ENCODE assay signal across 8 cellular contexts in genomic region chr19:1171755-1172352, GRCh38. TPM values are rescaled to one million over a fixed set of nuclear protein-coding genes. Genes with fewer than 3 reads are reported as not detected.
DNase-seq lines count a peak whose midpoint lies in the region; ATAC-seq and TF ChIP-seq lines count a peak whose summit lies in the region.

No MANE protein-coding gene starts in this region.

- H3K79me2 ChIP-seq in DOHH2 (ENCODE audit: control insufficient read depth, low read length) (peaks cover 69% of the 10 kb centered on the region), PC-9 (ENCODE audit: low read depth) (peaks cover 70% of the 10 kb centered on the region)

- no peak for TF ChIP-seq EP300 in esophagus muscularis mucosa (IDR thresholded peaks at IDR 0.05)

- no peaks in the 10 kb centered on the region for H4K20me1 ChIP-seq in DOHH2 (ENCODE audit: control insufficient read depth, insufficient read depth, low read depth, low read length)
- peaks cover 13% of the 10 kb centered on the region; the same call in 1 of the 2 replicates for H4K20me1 ChIP-seq in PC-9 (ENCODE audit: insufficient read depth)

- 70% methylated on average over 4 of the region's 15 CpGs for WGBS in esophagus muscularis mucosa

- no peak overlapping the region for H3K27ac ChIP-seq in DOHH2 (ENCODE audit: low read depth, low read length)
- H3K27ac ChIP-seq in PC-9: peak overlapping the region; percentile 84
- H3K27ac ChIP-seq in esophagus muscularis mucosa (replicated peaks in 1 of 4): peak overlapping the region; percentile 90 to 99 (median 95)
- H3K27ac ChIP-seq in rectal smooth muscle tissue (ENCODE audit: low read depth, low read length): peak overlapping the region; percentile 86

- no peaks in the 10 kb centered on the region for H3K27me3 ChIP-seq in DOHH2 (ENCODE audit: control insufficient read depth, low read length)
- H3K27me3 ChIP-seq in PC-9 (ENCODE audit: insufficient read depth, low read depth): no peaks in the 10 kb centered on the region
- no peaks in the 10 kb centered on the region for H3K27me3 ChIP-seq in esophagus muscularis mucosa
- H3K27me3 ChIP-seq in rectal smooth muscle tissue (ENCODE audit: control insufficient read depth, insufficient read depth, low read length): no peaks in the 10 kb centered on the region

- H3K9ac ChIP-seq in rectal smooth muscle tissue (ENCODE audit: low read length): peak overlapping the region; percentile 49

- H3K9me2 ChIP-seq in DOHH2 (replicated peaks; ENCODE audit: control insufficient read depth, low read length) (no peaks in the 10 kb centered on the region), PC-9 (ENCODE audit: insufficient read depth) (no peaks in the 10 kb centered on the region)

- H3K4me3 ChIP-seq in DOHH2 (ENCODE audit: low read length) (no peak overlapping the region), PC-9 (peak overlapping the region; percentile 78), esophagus muscularis mucosa (peak overlapping the region; percentile 82 to 97 (median 96)), rectal smooth muscle tissue (ENCODE audit: low read length) (peak overlapping the region; percentile 76)

- POLR2A ChIA-PET in PC-9 (lab: Charles Lee; ENCODE audit: unreplicated experiment): interaction anchor here (0.6 kb wide), 1 partner anchor 11 kb away, joined by 9 read pairs; no protein-coding TSS in a partner anchor

- H3K36me3 ChIP-seq in DOHH2 (ENCODE audit: control insufficient read depth, low read length): peaks cover 7% of the 10 kb centered on the region; the same call in 1 of the 2 replicates
- H3K36me3 ChIP-seq in PC-9 (ENCODE audit: low read depth): no peaks in the 10 kb centered on the region
- H3K36me3 ChIP-seq in esophagus muscularis mucosa: peaks cover 0 to 24% (median 13%) of the 10 kb centered on the region in 4 donors
- peaks cover 4% of the 10 kb centered on the region for H3K36me3 ChIP-seq in rectal smooth muscle tissue (ENCODE audit: control insufficient read depth, insufficient read depth, low read length)

- DNase-seq in PC-9 (peak in 1 of 2 experiments; percentile 63), esophagus muscularis mucosa (ENCODE audit: extremely low spot score) (no peak), DMS114 treated with DMSO at 0.1 percent for 48 hours (lab: John Stamatoyannopoulos, UW; ENCODE audit: unreplicated experiment) (no peak)
- no peak for DNase-seq in effector CD8-positive, alpha-beta T cell (lab: John Stamatoyannopoulos, UW)

- H3K9me3 ChIP-seq in DOHH2 (ENCODE audit: control insufficient read depth, insufficient read depth, low read length) (no peaks in the 10 kb centered on the region; the same call in 1 of the 2 replicates), PC-9 (ENCODE audit: insufficient read depth, low read depth) (no peaks in the 10 kb centered on the region), esophagus muscularis mucosa (no peaks in the 10 kb centered on the region)

- H3K4me2 ChIP-seq in DOHH2 (ENCODE audit: low read length) (peak overlapping the region; percentile 88), PC-9 (peak overlapping the region; percentile 99)

- H3F3A ChIP-seq in DOHH2 (ENCODE audit: control insufficient read depth, insufficient read depth) (no peaks in the 10 kb centered on the region), PC-9 (ENCODE audit: insufficient read depth, low read depth) (peaks cover 59% of the 10 kb centered on the region)

- no peak for TF ChIP-seq POLR2A in esophagus muscularis mucosa (IDR thresholded peaks at IDR 0.05; ENCODE audit: low read depth)

- peaks cover 9% of the 10 kb centered on the region for H3K4me1 ChIP-seq in DOHH2 (ENCODE audit: control insufficient read depth, low read length)
- H3K4me1 ChIP-seq in PC-9 (replicated peaks; ENCODE audit: insufficient read depth): peaks cover 48% of the 10 kb centered on the region
- peaks cover 28 to 76% (median 72%) of the 10 kb centered on the region in 4 donors for H3K4me1 ChIP-seq in esophagus muscularis mucosa
- peaks cover 33% of the 10 kb centered on the region for H3K4me1 ChIP-seq in rectal smooth muscle tissue (ENCODE audit: control insufficient read depth, insufficient read depth, low read length)

- CTCF ChIA-PET in PC-9 (lab: Charles Lee): no interaction called here

- no TSS peak for BruUV-seq in PC-9 (replicated peaks; lab: Mats Ljungman, UMichigan)

- H2AFZ ChIP-seq in PC-9: no peak overlapping the region

- intact Hi-C loops in PC-9 (cut with micrococcal nuclease; ENCODE audit: unreplicated experiment) (no loop called here), esophagus muscularis mucosa (cut with DNase I) (no loop called here)

- no peak for ATAC-seq in HG02884 (IDR thresholded peaks at IDR 0.05; ENCODE audit: unreplicated experiment)
- ATAC-seq in activated CD4-positive, CD25-positive, alpha-beta regulatory T cell treated with anti-CD3 and anti-CD28 coated beads, Interleukin-2, amount 50 U/mL, for 24 hours: no peak

- TF ChIP-seq CTCF in DOHH2 (IDR thresholded peaks at IDR 0.05; ENCODE audit: low read depth, low read length, poor library complexity, severe bottlenecking) (no peak), PC-9 (conservative IDR thresholded peaks at IDR 0.05) (no peak), esophagus muscularis mucosa (IDR thresholded peaks at IDR 0.05) (no peak)

RNA-seq across cellular contexts. Expression of gene SBNO2, which starts 2.2 kb away (rescaled TPM):
- 75.6 and 82.4 TPM in 2 replicates for total RNA-seq in PC-9 (2021)
- total RNA-seq in esophagus muscularis mucosa: 100 to 1,000 TPM in 1 of 4 donors, 10 to 100 TPM in 3; 16.2 to 141 (median 30.5) TPM

RNA-seq across cellular contexts. Expression of gene STK11, which starts 33.7 kb away (rescaled TPM):
- 53.0 and 59.5 TPM in 2 replicates for total RNA-seq in PC-9 (2021)
- 10 to 100 TPM; 52.2 to 95.7 (median 73.2) TPM for total RNA-seq in esophagus muscularis mucosa
